8 cellular contexts compared by ENCODE assay signal in the genomic region with DNA sequence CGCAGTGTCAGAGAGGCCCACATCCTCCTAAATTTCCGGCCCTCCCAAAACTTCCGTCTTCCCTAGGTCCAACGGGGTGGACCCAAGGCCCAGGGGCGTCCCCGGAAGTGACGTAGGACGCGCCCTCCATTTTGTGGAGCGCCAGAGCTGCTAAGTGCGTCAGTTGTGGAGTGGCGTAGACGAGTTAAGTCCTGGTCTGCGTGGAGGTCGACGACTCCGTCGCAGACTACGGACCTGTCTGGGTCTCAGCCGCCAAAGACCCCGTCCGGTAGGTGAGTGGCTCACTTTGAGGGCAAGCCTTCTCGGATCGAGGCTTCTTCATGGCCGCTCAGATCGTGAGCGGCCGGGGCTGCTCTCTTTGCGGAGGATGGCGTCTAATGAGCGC. TPM values are rescaled to one million over a fixed set of nuclear protein-coding genes. Genes with fewer than 3 reads are reported as not detected.
DNase-seq lines count a peak whose midpoint lies in the region; ATAC-seq and TF ChIP-seq lines count a peak whose summit lies in the region.

A gene (plus strand): TSS at position 159 of the 385 bp plus-strand sequence. CDS start 1,015 bp downstream, outside the sequence.

- H3K36me3 Mint-ChIP-seq in activated naive CD8-positive, alpha-beta T cell, result peaks cover 27% of the 10 kb centered on the region

- H3K36me3 ChIP-seq in testis (ENCODE audit: low read depth, missing control alignments), result peaks cover 3% of the 10 kb centered on the region

- peaks cover 66% of the 10 kb centered on the region for H3K4me1 Mint-ChIP-seq in activated naive CD8-positive, alpha-beta T cell (ENCODE audit: low read depth)

- POLR2A ChIA-PET in GM10248 (lab: Yijun Ruan, JAX), result interaction anchor here (0.5 to 3.3 kb wide), 8 partner anchors 9 to 901 kb away, joined by 3 to 13 read pairs (median 3); a partner anchor contains a TSS

- peak; percentile 75 for ATAC-seq in HG02623 (IDR thresholded peaks at IDR 0.05; ENCODE audit: unreplicated experiment)
- ATAC-seq in omental fat pad (ENCODE audit: low FRiP score), result peak; percentile 97

- peak within 1 kb of the TSS; percentile 99 for H3K4me3 Mint-ChIP-seq in activated naive CD8-positive, alpha-beta T cell

- DNase-seq in GM10248 (ENCODE audit: extremely low spot score), result peak; percentile 92
- DNase-seq in NCI-H1105 (lab: John Stamatoyannopoulos, UW), result peak; percentile 97
- DNase-seq in SKM-1 treated with dmso at 0.1 percent for 144 hours (lab: John Stamatoyannopoulos, UW; ENCODE audit: unreplicated experiment), result peak; percentile 75
- DNase-seq in glomerular visceral epithelial cell (ENCODE audit: extremely low spot score), result peak; percentile 96
- DNase-seq in omental fat pad (ENCODE audit: low spot score), result peak; percentile 88
- peak; percentile 98 for DNase-seq in testis

- no peaks in the 10 kb centered on the region for H3K27me3 Mint-ChIP-seq in activated naive CD8-positive, alpha-beta T cell

- H3K4me1 ChIP-seq in testis, result peaks cover 24% of the 10 kb centered on the region

- peak within 1 kb of the TSS; percentile 97 to 100 for H3K27ac ChIP-seq in testis

- TF ChIP-seq POLR2A in testis (IDR thresholded peaks at IDR 0.05), result peak; percentile 97

- TF ChIP-seq CTCF in GM10248 (IDR thresholded peaks at IDR 0.05; ENCODE audit: control extremely low read depth, extremely low read depth, low read depth, missing control alignments), result no peak
- no peak for TF ChIP-seq CTCF in omental fat pad (IDR thresholded peaks at IDR 0.05)
- no peak for TF ChIP-seq CTCF in testis (IDR thresholded peaks at IDR 0.05)

- H3K27ac Mint-ChIP-seq in activated naive CD8-positive, alpha-beta T cell, result peak within 1 kb of the TSS; percentile 100

- intact Hi-C loops in testis (cut with DNase I; ENCODE audit: low total_unique reads), result no loop called here

- H3K4me3 ChIP-seq in testis, result peak within 1 kb of the TSS; percentile 94 to 100

- CTCF ChIA-PET in GM10248 (lab: Yijun Ruan, JAX), result interaction anchor here (0.9 to 2.9 kb wide), 4 partner anchors 15 to 246 kb away, joined by 3 to 10 read pairs (median 4); no protein-coding TSS in a partner anchor

- no peaks in the 10 kb centered on the region for H3K9me3 ChIP-seq in testis

- WGBS in testis, 2 donors, result 0% methylated on average over 15 to 26 of the region's 31 CpGs

- peaks cover 3% of the 10 kb centered on the region for H3K9me3 Mint-ChIP-seq in activated naive CD8-positive, alpha-beta T cell (ENCODE audit: low read depth)

- no peaks in the 10 kb centered on the region for H3K27me3 ChIP-seq in testis

RNA-seq across cellular contexts. Expression of the gene that starts here (rescaled TPM):
- 100 to 1,000 TPM; 198 to 421 (median 367) TPM for total RNA-seq in omental fat pad
- total RNA-seq in testis, result 100 to 1,000 TPM; 500 to 530 TPM
- 341 TPM for polyA plus RNA-seq in testis (ENCODE audit: insufficient read depth, low read depth, low replicate concordance)

Comparison
In these comparisons a context has a peak if more than half of its experiments do, and no peak if none do; other contexts are left out.
1. Peak in every context shown above with its lines: DNase-seq, ATAC-seq, H3K4me3 ChIP-seq and H3K27ac ChIP-seq.